ENCODE assay signal across 1 cellular context in the genomic region with DNA sequence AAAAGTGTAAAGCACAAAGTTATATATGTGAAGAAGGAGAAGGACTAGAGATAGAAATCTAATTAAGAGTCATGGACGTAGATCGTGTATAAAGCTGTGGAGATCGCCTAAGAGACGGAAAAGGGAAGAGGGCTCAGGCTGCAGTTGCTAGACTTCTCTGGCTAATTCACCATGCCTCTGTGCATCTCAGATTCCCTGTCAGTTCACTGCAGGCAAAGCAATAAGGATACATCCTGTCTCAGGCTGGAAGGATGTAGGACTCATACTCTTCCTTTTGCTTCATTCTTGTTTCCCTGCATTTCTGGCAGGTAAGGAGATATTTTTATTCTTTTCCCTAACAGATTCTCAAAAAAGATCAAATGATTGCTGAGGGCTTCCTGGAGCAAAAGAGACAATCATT.
TF ChIP-seq lines count a peak whose summit lies in the region.

No MANE protein-coding gene starts in this region.

TF ChIP-seq in H1, 55 proteins besides CTCF, POLR2A, EP300 and RAD21:
- TF ChIP-seq TAF7 (optimal IDR thresholded peaks at IDR 0.05; ENCODE audit: borderline replicate concordance, low read depth, low read length) (peak; percentile 16), POLR2AphosphoS5 (IDR thresholded peaks at IDR 0.05; ENCODE audit: low read depth, low read length) (peak; percentile 51; the same call in 1 of the 2 replicates), MAX (IDR thresholded peaks at IDR 0.05) (no peak), TEAD4 (IDR thresholded peaks at IDR 0.05; ENCODE audit: low read depth, low read length) (no peak)
